ENCODE assay signal across 23 cellular contexts in genomic region chr19:19050731-19051130, GRCh38.
"Had no signal": no experiment of that assay in that cellular context is flagged by ENCODE, and none has a peak within 500 bp of the region (broad histone marks: within the 10 kb centered on the region; RNA-seq: fewer than 3 reads in every experiment).

No MANE protein-coding gene starts in this region.

- H3K4me2 ChIP-seq: neural progenitor cell had no signal

- H3K4me1 ChIP-seq: esophagus squamous epithelium, neural progenitor cell, testis, transverse colon had no signal

- H2AFZ ChIP-seq: neural progenitor cell had no signal

- H3K36me3 ChIP-seq: neural progenitor cell had no signal

- H3K4me3 ChIP-seq: esophagus squamous epithelium, neural progenitor cell, skin epidermis, testis, transverse colon had no signal

- H3K27ac ChIP-seq: esophagus squamous epithelium, neural progenitor cell, skin epidermis, testis, transverse colon had no signal

- H3K27me3 ChIP-seq: esophagus squamous epithelium, neural progenitor cell, testis, transverse colon had no signal

- H3K9me3 ChIP-seq: esophagus squamous epithelium, testis, transverse colon had no signal

- DNase-seq: activated CD4-positive, alpha-beta memory T cell treated with anti-CD3 and anti-CD28 coated beads, Interleukin-2, amount 10 ng/mL, durations not matched to agents 7 days and 5 days; activated CD4-positive, alpha-beta T cell treated with anti-CD3 and anti-CD28 coated beads for 1 hour; activated CD4-positive, alpha-beta T cell treated with anti-CD3 and anti-CD28 coated beads, Interleukin-2, amount 10 ng/mL, durations not matched to agents 7 days and 5 days; activated naive CD4-positive, alpha-beta T cell; activated T-cell treated with anti-CD3 and anti-CD28 coated beads, Interleukin-2, amount 50 U/mL, for 48 hours; anterior cingulate cortex; cortex of kidney; esophagus squamous epithelium; kidney; left colon; midbrain; naive thymus-derived CD8-positive, alpha-beta T cell; occipital lobe; right cardiac atrium; stimulated activated CD4-positive, alpha-beta T cell treated with anti-CD3 and anti-CD28 coated beads, Interleukin-12 subunit alpha, Interleukin-12 subunit beta, amount 100 ng/mL, for 4 hours; stimulated activated CD4-positive, alpha-beta T cell treated with anti-CD3 and anti-CD28 coated beads, Interleukin-4, amount 100 ng/mL, for 1 hour; stimulated activated naive CD8-positive, alpha-beta T cell treated with anti-CD3 and anti-CD28 coated beads, Interleukin-15, Interleukin-2, amounts not matched to agents 100 U/mL and 50 U/mL, for 24 hours; T-helper 17 cell; T1000; testis; transverse colon had no signal

- ATAC-seq: left colon; naive thymus-derived CD8-positive, alpha-beta T cell; right cardiac atrium; stimulated activated naive CD8-positive, alpha-beta T cell treated with anti-CD3 and anti-CD28 coated beads, Interleukin-15, Interleukin-2, amounts not matched to agents 100 U/mL and 50 U/mL, for 24 hours; T-helper 17 cell had no signal
